Comparison of ENCODE assay signal across 13 cellular contexts in genomic region chr14:76965232-76965631, GRCh38.
DNase-seq lines count a peak whose midpoint lies in the region; ATAC-seq and TF ChIP-seq lines count a peak whose summit lies in the region.
"Had no signal": no experiment of that assay in that cellular context is flagged by ENCODE, and none has a peak within 500 bp of the region (broad histone marks: within the 10 kb centered on the region; RNA-seq: fewer than 3 reads in every experiment).

No MANE protein-coding gene starts in this region.

- 81 to 85% methylated on average over 5 of the region's 5 CpGs for WGBS in heart right ventricle, 2 donors
- no CpG with 5 or more reads among the region's 5 CpGs for WGBS in mesendoderm (ENCODE audit: extremely low coverage, insufficient coverage, low lambda C conversion rate)

- CTCF ChIA-PET in Caco-2 (lab: Charles Lee), result no interaction called here

- H3K4me3 ChIP-seq in cardiac muscle cell, result no peak overlapping the region
- no peak overlapping the region for H3K4me3 ChIP-seq in heart right ventricle
- H3K4me3 ChIP-seq in mesendoderm (ENCODE audit: low read length), result no peak overlapping the region
- no peak overlapping the region for H3K4me3 ChIP-seq in Caco-2 (ENCODE audit: low read depth, low read length)

- TF ChIP-seq CTCF in cardiac muscle cell (IDR thresholded peaks at IDR 0.05; ENCODE audit: low read depth, low read length), result no peak
- no peak for TF ChIP-seq CTCF in heart right ventricle (IDR thresholded peaks at IDR 0.05)
- no peak for TF ChIP-seq CTCF in type B pancreatic cell (conservative IDR thresholded peaks at IDR 0.05)
- no peak for TF ChIP-seq CTCF in Caco-2 (IDR thresholded peaks at IDR 0.05; ENCODE audit: insufficient read depth in 1 of 2, low read depth in 1 of 2, low read length in 1 of 2, severe bottlenecking in 1 of 2, unreplicated experiment in 1 of 2)

- no peak overlapping the region for H2AK5ac ChIP-seq in mesendoderm (ENCODE audit: low read length)

- H3K4me1 ChIP-seq in cardiac muscle cell (ENCODE audit: low read depth), result peaks cover 24% of the 10 kb centered on the region
- peaks cover 0 to 29% (median 20%) of the 10 kb centered on the region in 9 donors for H3K4me1 ChIP-seq in heart right ventricle
- H3K4me1 ChIP-seq in mesendoderm (ENCODE audit: control insufficient read depth, low read depth, low read length), result peaks cover 7% of the 10 kb centered on the region
- peaks cover 26% of the 10 kb centered on the region for H3K4me1 ChIP-seq in Caco-2

- H3K9ac ChIP-seq in mesendoderm (ENCODE audit: low read length), result no peak overlapping the region

- no peak overlapping the region for H4K5ac ChIP-seq in mesendoderm (ENCODE audit: low read length)

- no peaks in the 10 kb centered on the region for H3K9me3 Mint-ChIP-seq in activated T-helper 2 cell treated with anti-CD3 and anti-CD28 coated beads, Interferon-gamma antibody, Interleukin-2, Interleukin-4, amounts not matched to agents 10 μg/mL and 5 μg/mL and 100 μg/mL, durations not matched to agents 14 hours and 24 hours and 36 hours
- H3K9me3 Mint-ChIP-seq in type B pancreatic cell (no peaks in the 10 kb centered on the region), Caco-2 (ENCODE audit: unreplicated experiment) (no peaks in the 10 kb centered on the region)
- H3K9me3 Mint-ChIP-seq: HFFc6 had no signal

- H3K36me3 Mint-ChIP-seq in activated T-helper 2 cell treated with anti-CD3 and anti-CD28 coated beads, Interferon-gamma antibody, Interleukin-2, Interleukin-4, amounts not matched to agents 10 μg/mL and 5 μg/mL and 100 μg/mL, durations not matched to agents 14 hours and 24 hours and 36 hours (ENCODE audit: low read depth), result no peaks in the 10 kb centered on the region
- H3K36me3 Mint-ChIP-seq in type B pancreatic cell, result no peaks in the 10 kb centered on the region
- H3K36me3 Mint-ChIP-seq in Caco-2 (ENCODE audit: insufficient read depth, unreplicated experiment), result no peaks in the 10 kb centered on the region

- peak overlapping the region; percentile 51 for H3K27ac ChIP-seq in cardiac muscle cell
- peak overlapping the region in 1 of 10 donors; percentile 43 for H3K27ac ChIP-seq in heart right ventricle
- no peak overlapping the region for H3K27ac ChIP-seq in mesendoderm (ENCODE audit: low read depth, low read length)

- H2BK5ac ChIP-seq in mesendoderm (ENCODE audit: low read length), result no peak overlapping the region

- H2BK120ac ChIP-seq in mesendoderm (ENCODE audit: low read depth, low read length), result peak overlapping the region; percentile 29

- no peak overlapping the region for H4K8ac ChIP-seq in mesendoderm (ENCODE audit: low read depth, low read length)

- no peak overlapping the region for H3K4me2 ChIP-seq in mesendoderm (ENCODE audit: low read length)

- POLR2A ChIA-PET in Caco-2 (lab: Charles Lee), result no interaction called here

- DNase-seq in cardiac muscle cell (ENCODE audit: low read depth in 1 of 2, low spot score in 1 of 2) (no peak), heart right ventricle (no peak), mesendoderm (no peak), type B pancreatic cell (ENCODE audit: extremely low spot score, unreplicated experiment) (no peak), Caco-2 (no peak)
- DNase-seq in activated T-helper 2 cell treated with anti-CD3 and anti-CD28 coated beads, Interferon-gamma antibody, Interleukin-2, Interleukin-4, amounts not matched to agents 10 μg/mL and 5 μg/mL and 100 μg/mL, durations not matched to agents 14 hours and 24 hours and 36 hours (ENCODE audit: low spot score), result no peak
- DNase-seq in activated CD8-positive, alpha-beta memory T cell treated with anti-CD3 and anti-CD28 coated beads, Interleukin-2, amount 50 U/mL, for 4 hours, result no peak
- DNase-seq: DMS53, HFFc6, NCI-H2029 treated with DMSO at 0.1 percent for 48 hours, NCI-H524 treated with DMSO at 0.1 percent for 48 hours, PC-3 had no signal

- peaks cover 54% of the 10 kb centered on the region for H3K4me1 Mint-ChIP-seq in activated T-helper 2 cell treated with anti-CD3 and anti-CD28 coated beads, Interferon-gamma antibody, Interleukin-2, Interleukin-4, amounts not matched to agents 10 μg/mL and 5 μg/mL and 100 μg/mL, durations not matched to agents 14 hours and 24 hours and 36 hours (ENCODE audit: low read depth)
- peaks cover 46% of the 10 kb centered on the region for H3K4me1 Mint-ChIP-seq in type B pancreatic cell (ENCODE audit: unreplicated experiment)
- peaks cover 27% of the 10 kb centered on the region for H3K4me1 Mint-ChIP-seq in Caco-2 (ENCODE audit: low read depth, unreplicated experiment)

- intact Hi-C loops in heart right ventricle (cut with DNase I), result loop anchor here in 1 of 10 donors (10.0 kb wide), 1 partner anchor 60 kb away; the partner anchor contains the start of gene IRF2BPL
- intact Hi-C loops in activated T-helper 2 cell treated with anti-CD3 and anti-CD28 coated beads, Interferon-gamma antibody, Interleukin-2, Interleukin-4, amounts not matched to agents 10 μg/mL and 5 μg/mL and 100 μg/mL, durations not matched to agents 14 hours and 24 hours and 36 hours (cut with micrococcal nuclease), result no loop called here
- intact Hi-C loops in Caco-2 (cut with micrococcal nuclease; ENCODE audit: unreplicated experiment), result loop anchor here (5.0 to 10.0 kb wide), 2 partner anchors 50 to 77 kb away; no protein-coding TSS in a partner anchor

- no peak overlapping the region for H2BK15ac ChIP-seq in mesendoderm (replicated peaks; ENCODE audit: low read depth)

- H3K9me3 ChIP-seq in cardiac muscle cell (ENCODE audit: low read depth) (no peaks in the 10 kb centered on the region), heart right ventricle (no peaks in the 10 kb centered on the region), Caco-2 (no peaks in the 10 kb centered on the region)

- no peaks in the 10 kb centered on the region for H3K79me1 ChIP-seq in mesendoderm (ENCODE audit: low read length)

- no peak overlapping the region for H3K4ac ChIP-seq in mesendoderm (ENCODE audit: low read depth, low read length)

- no peaks in the 10 kb centered on the region for H3K27me3 Mint-ChIP-seq in activated T-helper 2 cell treated with anti-CD3 and anti-CD28 coated beads, Interferon-gamma antibody, Interleukin-2, Interleukin-4, amounts not matched to agents 10 μg/mL and 5 μg/mL and 100 μg/mL, durations not matched to agents 14 hours and 24 hours and 36 hours (ENCODE audit: low read depth)
- no peaks in the 10 kb centered on the region for H3K27me3 Mint-ChIP-seq in type B pancreatic cell
- H3K27me3 Mint-ChIP-seq in Caco-2 (ENCODE audit: insufficient read depth, unreplicated experiment), result no peaks in the 10 kb centered on the region

- H3K18ac ChIP-seq in mesendoderm (ENCODE audit: low read length), result peak overlapping the region; percentile 31

- ATAC-seq in heart right ventricle (no peak), GM19463 (IDR thresholded peaks at IDR 0.05; ENCODE audit: unreplicated experiment) (no peak)
- ATAC-seq: PC-3 had no signal

- H3K27ac Mint-ChIP-seq in activated T-helper 2 cell treated with anti-CD3 and anti-CD28 coated beads, Interferon-gamma antibody, Interleukin-2, Interleukin-4, amounts not matched to agents 10 μg/mL and 5 μg/mL and 100 μg/mL, durations not matched to agents 14 hours and 24 hours and 36 hours, result peak overlapping the region; percentile 82
- H3K27ac Mint-ChIP-seq in type B pancreatic cell (peak overlapping the region; percentile 80), Caco-2 (ENCODE audit: unreplicated experiment) (no peak overlapping the region)
- H3K27ac Mint-ChIP-seq: HFFc6 had no signal

- peak overlapping the region; percentile 51 for H3K56ac ChIP-seq in mesendoderm (ENCODE audit: low read length)

- H3K36me3 ChIP-seq in cardiac muscle cell, result no peaks in the 10 kb centered on the region
- no peaks in the 10 kb centered on the region for H3K36me3 ChIP-seq in heart right ventricle
- no peaks in the 10 kb centered on the region for H3K36me3 ChIP-seq in mesendoderm (ENCODE audit: control insufficient read depth, insufficient read depth, low read length)
- no peaks in the 10 kb centered on the region for H3K36me3 ChIP-seq in Caco-2 (ENCODE audit: control insufficient read depth, insufficient read depth, low read length)

- H3K4me3 Mint-ChIP-seq in activated T-helper 2 cell treated with anti-CD3 and anti-CD28 coated beads, Interferon-gamma antibody, Interleukin-2, Interleukin-4, amounts not matched to agents 10 μg/mL and 5 μg/mL and 100 μg/mL, durations not matched to agents 14 hours and 24 hours and 36 hours (ENCODE audit: low read depth), result peak overlapping the region; percentile 58
- no peak overlapping the region for H3K4me3 Mint-ChIP-seq in type B pancreatic cell
- no peak overlapping the region for H3K4me3 Mint-ChIP-seq in Caco-2 (ENCODE audit: unreplicated experiment)
- H3K4me3 Mint-ChIP-seq: HFFc6 had no signal

- H3K27me3 ChIP-seq in cardiac muscle cell (no peaks in the 10 kb centered on the region), heart right ventricle (no peaks in the 10 kb centered on the region), mesendoderm (ENCODE audit: insufficient read depth, low read length, poor library complexity) (no peaks in the 10 kb centered on the region), Caco-2 (replicated peaks; ENCODE audit: control insufficient read depth, insufficient read depth, low read length) (no peaks in the 10 kb centered on the region)

- BruUV-seq in Caco-2 (replicated peaks; lab: Mats Ljungman, UMichigan), result no TSS peak

- H3K23ac ChIP-seq in mesendoderm (ENCODE audit: low read length), result no peak overlapping the region

- no peaks in the 10 kb centered on the region for H3K79me2 ChIP-seq in mesendoderm (ENCODE audit: control insufficient read depth, insufficient read depth, low read length)
